ENCODE assay signal across 31 cellular contexts in the genomic region with DNA sequence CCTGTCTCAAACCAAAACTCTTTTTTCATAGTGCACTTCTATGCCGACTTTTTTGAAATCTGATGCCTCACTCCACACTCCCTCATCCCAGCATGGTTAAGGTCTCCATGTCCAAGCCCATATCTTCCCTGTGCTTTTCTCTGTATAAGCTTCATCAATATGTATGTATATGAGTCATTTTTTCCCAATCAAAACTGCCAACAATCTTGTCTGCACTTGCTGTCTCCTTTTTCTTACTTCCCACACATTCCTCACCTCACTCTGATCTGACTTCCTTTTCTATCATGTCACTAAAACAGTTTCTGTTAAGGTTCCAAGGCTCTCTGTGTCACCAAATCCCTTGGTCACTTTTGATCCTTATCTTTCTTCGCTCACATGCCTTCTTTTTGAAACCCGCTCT.
"Had no signal": no experiment of that assay in that cellular context is flagged by ENCODE, and none has a peak within 500 bp of the region (broad histone marks: within the 10 kb centered on the region; RNA-seq: fewer than 3 reads in every experiment).

No MANE protein-coding gene starts in this region.

- H3K4me2 ChIP-seq: neural progenitor cell, smooth muscle cell had no signal

- H3K9ac ChIP-seq: neural progenitor cell, parathyroid adenoma had no signal

- H3K36me3 ChIP-seq: neural progenitor cell, ovary, right lobe of liver, spleen, suprapubic skin, tibial artery, transverse colon, upper lobe of right lung, uterus had no signal

- H3K9me3 Mint-ChIP-seq: natural killer cell; stimulated activated memory B cell treated with anti-CD40 and anti-IgM and Interleukin-4, amounts not matched to agents 10 μg/mL and 1 μg/mL and 100 μg/mL, for 72 hours; stimulated activated naive CD8-positive, alpha-beta T cell treated with anti-CD3 and anti-CD28 coated beads, Interleukin-15, amount 100 ng/mL, for 72 hours; type B pancreatic cell had no signal

- DNase-seq: natural killer cell; occipital lobe; ovary; posterior cingulate gyrus; psoas muscle; right cardiac atrium; right lobe of liver; spleen; stimulated activated CD4-positive, alpha-beta T cell treated with anti-CD3 and anti-CD28 coated beads, Interleukin-12 subunit alpha, Interleukin-12 subunit beta, amount 100 ng/mL, for 4 hours; stimulated activated CD4-positive, alpha-beta T cell treated with anti-CD3 and anti-CD28 coated beads, Interleukin-1b, Interleukin-23, amount 100 ng/mL, for 48 hours; stimulated activated CD4-positive, alpha-beta T cell treated with anti-CD3 and anti-CD28 coated beads, Interleukin-4, amount 100 ng/mL, for 1 hour; stimulated activated CD4-positive, alpha-beta T cell treated with anti-CD3 and anti-CD28 coated beads, Interleukin-4, amount 100 ng/mL, for 4 hours; stimulated activated CD8-positive, alpha-beta memory T cell treated with anti-CD3 and anti-CD28 coated beads, Interleukin-4, amount 100 ng/mL, for 48 hours; stimulated activated naive CD4-positive, alpha-beta T cell; stimulated activated naive CD8-positive, alpha-beta T cell treated with anti-CD3 and anti-CD28 coated beads, Interleukin-15, amount 100 ng/mL, for 72 hours; stimulated activated naive CD8-positive, alpha-beta T cell treated with anti-CD3 and anti-CD28 coated beads, Interleukin-15, Interleukin-2, amounts not matched to agents 100 U/mL and 50 U/mL, for 24 hours; substantia nigra; testis; tibial artery; transverse colon; upper lobe of right lung; uterus had no signal

- H3K27me3 ChIP-seq: neural progenitor cell, ovary, right lobe of liver, spleen, suprapubic skin, testis, tibial artery, transverse colon, upper lobe of right lung, uterus had no signal

- H3K79me2 ChIP-seq: parathyroid adenoma had no signal

- ATAC-seq: natural killer cell; psoas muscle; right cardiac atrium; right lobe of liver; stimulated activated memory B cell treated with anti-CD40 and anti-IgM and Interleukin-4, amounts not matched to agents 10 μg/mL and 1 μg/mL and 100 μg/mL, for 72 hours; stimulated activated naive CD8-positive, alpha-beta T cell treated with anti-CD3 and anti-CD28 coated beads, Interleukin-15, amount 100 ng/mL, for 72 hours; stimulated activated naive CD8-positive, alpha-beta T cell treated with anti-CD3 and anti-CD28 coated beads, Interleukin-15, Interleukin-2, amounts not matched to agents 100 U/mL and 50 U/mL, for 24 hours; upper lobe of right lung had no signal

- H3K4me1 Mint-ChIP-seq: natural killer cell; nephron; neural progenitor cell; stimulated activated memory B cell treated with anti-CD40 and anti-IgM and Interleukin-4, amounts not matched to agents 10 μg/mL and 1 μg/mL and 100 μg/mL, for 72 hours; stimulated activated naive CD8-positive, alpha-beta T cell treated with anti-CD3 and anti-CD28 coated beads, Interleukin-15, amount 100 ng/mL, for 72 hours had no signal

- H3K4me3 Mint-ChIP-seq: natural killer cell; nephron; neural progenitor cell; stimulated activated memory B cell treated with anti-CD40 and anti-IgM and Interleukin-4, amounts not matched to agents 10 μg/mL and 1 μg/mL and 100 μg/mL, for 72 hours; stimulated activated naive CD8-positive, alpha-beta T cell treated with anti-CD3 and anti-CD28 coated beads, Interleukin-15, amount 100 ng/mL, for 72 hours; type B pancreatic cell had no signal

- H3K9me3 ChIP-seq: ovary, psoas muscle, right lobe of liver, spleen, suprapubic skin, testis, tibial artery, transverse colon, upper lobe of right lung, uterus had no signal

- H2AFZ ChIP-seq: neural progenitor cell, parathyroid adenoma had no signal

- H3K36me3 Mint-ChIP-seq: natural killer cell; neural progenitor cell; stimulated activated memory B cell treated with anti-CD40 and anti-IgM and Interleukin-4, amounts not matched to agents 10 μg/mL and 1 μg/mL and 100 μg/mL, for 72 hours; type B pancreatic cell had no signal

- H3K4me1 ChIP-seq: neural progenitor cell, parathyroid adenoma, psoas muscle, spleen, suprapubic skin, testis, tibial artery, transverse colon, upper lobe of right lung, uterus had no signal

- H3K4me3 ChIP-seq: neural progenitor cell, ovary, psoas muscle, right lobe of liver, skin epidermis, smooth muscle cell, spleen, suprapubic skin, testis, tibial artery, transverse colon, upper lobe of right lung, uterus had no signal

- H3K27ac ChIP-seq: neural progenitor cell, ovary, parathyroid adenoma, psoas muscle, right lobe of liver, skin epidermis, spleen, suprapubic skin, testis, tibial artery, transverse colon, upper lobe of right lung, uterus had no signal

- H3K27ac Mint-ChIP-seq: natural killer cell; nephron; neural progenitor cell; progenitor cell of endocrine pancreas; stimulated activated memory B cell treated with anti-CD40 and anti-IgM and Interleukin-4, amounts not matched to agents 10 μg/mL and 1 μg/mL and 100 μg/mL, for 72 hours; stimulated activated naive CD8-positive, alpha-beta T cell treated with anti-CD3 and anti-CD28 coated beads, Interleukin-15, amount 100 ng/mL, for 72 hours; type B pancreatic cell had no signal
